ENCODE assay signal across 8 cellular contexts in genomic region chr3:134249935-134250716, GRCh38. TPM values are rescaled to one million over a fixed set of nuclear protein-coding genes. Genes with fewer than 3 reads are reported as not detected.
DNase-seq lines count a peak whose midpoint lies in the region; ATAC-seq and TF ChIP-seq lines count a peak whose summit lies in the region.

No MANE protein-coding gene starts in this region.

- peak overlapping the region; percentile 45; the same call in 1 of the 2 replicates for H3K27ac ChIP-seq in HL-60 (replicated peaks)
- H3K27ac ChIP-seq in sigmoid colon: peak overlapping the region; percentile 83 to 95 (median 93)

- ATAC-seq in GM21367 (IDR thresholded peaks at IDR 0.05; ENCODE audit: unreplicated experiment): peak; percentile 40

- DNase-seq in D341Med (ENCODE audit: low spot score) (peak; percentile 79), HL-60 (ENCODE audit: low read depth in 1 of 2, low spot score in 1 of 2) (peak in 1 of 2 experiments; percentile 32), T-helper 22 cell (ENCODE audit: low read depth) (peak; percentile 15), astrocyte of the spinal cord (ENCODE audit: low read depth, low spot score) (peak; percentile 25), sigmoid colon (peak; percentile 74), NK-92 (lab: John Stamatoyannopoulos, UW; ENCODE audit: unreplicated experiment) (no peak)

- 1% methylated on average over 85 of the region's 85 CpGs for WGBS in sigmoid colon, 2 donors

- H3K9me3 ChIP-seq in sigmoid colon: no peaks in the 10 kb centered on the region

- H3K36me3 ChIP-seq in sigmoid colon: no peaks in the 10 kb centered on the region

- H3K27me3 ChIP-seq in HL-60 (ENCODE audit: insufficient read depth, poor library complexity, severe bottlenecking) (no peaks in the 10 kb centered on the region), sigmoid colon (no peaks in the 10 kb centered on the region)

- no peak for TF ChIP-seq POLR2A in sigmoid colon (IDR thresholded peaks at IDR 0.05)

- intact Hi-C loops in sigmoid colon (cut with DNase I): loop anchor here (2.0 to 5.0 kb wide), 2 partner anchors 38 to 41 kb away; no protein-coding TSS in a partner anchor

- H3K4me1 ChIP-seq in sigmoid colon: peaks cover 0 to 52% (median 41%) of the 10 kb centered on the region in 4 donors

- no peak for TF ChIP-seq CTCF in HL-60 (IDR thresholded peaks at IDR 0.05; ENCODE audit: insufficient read depth, low read length)
- TF ChIP-seq CTCF in astrocyte of the spinal cord (IDR thresholded peaks at IDR 0.05; ENCODE audit: low read depth, low read length): no peak
- TF ChIP-seq CTCF in sigmoid colon (IDR thresholded peaks at IDR 0.05): no peak

- peak overlapping the region; percentile 58 for H3K4me3 ChIP-seq in HL-60 (replicated peaks; ENCODE audit: insufficient read depth, low read length)
- peak overlapping the region; percentile 73 for H3K4me3 ChIP-seq in astrocyte of the spinal cord (ENCODE audit: low read depth, low read length)
- peak overlapping the region; percentile 52 for H3K4me3 ChIP-seq in iPS-11a (ENCODE audit: low read depth, low read length)
- H3K4me3 ChIP-seq in sigmoid colon: peak overlapping the region; percentile 67 to 93 (median 83)

- in situ Hi-C loops in astrocyte of the spinal cord (cut with HindIII; ENCODE audit: low sequenced_read_pairs): no loop called here

- TF ChIP-seq EP300 in sigmoid colon (IDR thresholded peaks at IDR 0.05): no peak

RNA-seq across cellular contexts. Expression of gene RYK, which starts 0.5 kb away (rescaled TPM):
- total RNA-seq in sigmoid colon: 100 to 1,000 TPM in 2 of 4 donors, 10 to 100 TPM in 2; 92.2 to 148 (median 102) TPM
- polyA plus RNA-seq in sigmoid colon: 10 to 100 TPM; 12.7 to 23.1 (median 21.0) TPM
